Comparison of ENCODE assay signal across 8 cellular contexts in genomic region chr2:238720232-238720672, GRCh38.
DNase-seq lines count a peak whose midpoint lies in the region; ATAC-seq lines count a peak whose summit lies in the region.

No MANE protein-coding gene starts in this region.

- no peak for ATAC-seq in GM21447 (IDR thresholded peaks at IDR 0.05; ENCODE audit: unreplicated experiment)

- peak; percentile 72 for DNase-seq in activated CD8-positive, alpha-beta memory T cell treated with anti-CD3 and anti-CD28 coated beads for 24 hours
- DNase-seq in activated CD8-positive, alpha-beta memory T cell treated with anti-CD3 and anti-CD28 coated beads, Interleukin-2, amount 50 U/mL, for 4 hours: no peak
- DNase-seq in NCI-H524 (lab: John Stamatoyannopoulos, UW) (peak; percentile 17 to 65), activated T-cell treated with anti-CD3 and anti-CD28 coated beads for 48 hours (ENCODE audit: low read depth) (peak; percentile 52), glomerular visceral epithelial cell (ENCODE audit: extremely low spot score) (peak; percentile 8), pons (ENCODE audit: low spot score) (no peak)
- peak; percentile 27 to 48 (median 44) for DNase-seq in stimulated activated CD4-positive, alpha-beta T cell treated with anti-CD3 and anti-CD28 coated beads, Interleukin-12 subunit alpha, Interleukin-12 subunit beta, amount 100 ng/mL, for 48 hours (ENCODE audit: low read depth in 2 of 3, low spot score in 1 of 3)

Comparison
In these comparisons a context has a peak if more than half of its experiments do, and no peak if none do; other contexts are left out.
1. DNase-seq: peak in activated CD8-positive, alpha-beta memory T cell treated with anti-CD3 and anti-CD28 coated beads for 24 hours (single experiment), NCI-H524 (2 of 2), activated T-cell treated with anti-CD3 and anti-CD28 coated beads for 48 hours (single experiment), glomerular visceral epithelial cell (single experiment) and stimulated activated CD4-positive, alpha-beta T cell treated with anti-CD3 and anti-CD28 coated beads, Interleukin-12 subunit alpha, Interleukin-12 subunit beta, amount 100 ng/mL, for 48 hours (3 of 3); none in activated CD8-positive, alpha-beta memory T cell treated with anti-CD3 and anti-CD28 coated beads, Interleukin-2, amount 50 U/mL, for 4 hours (single experiment) and pons (single experiment).